In genomic region chr17:68061512-68062313, GRCh38 we compare ENCODE assay signal across 16 cellular contexts. TPM values are rescaled to one million over a fixed set of nuclear protein-coding genes. Genes with fewer than 3 reads are reported as not detected.
A peak's percentile ranks its signal among the peaks of the same experiment; 100 is the strongest.
DNase-seq lines count a peak whose midpoint lies in the region; ATAC-seq and TF ChIP-seq lines count a peak whose summit lies in the region.
"Had no signal": no experiment of that assay in that cellular context is flagged by ENCODE, and none has a peak within 500 bp of the region (broad histone marks: within the 10 kb centered on the region; RNA-seq: fewer than 3 reads in every experiment).

No MANE protein-coding gene starts in this region.

- H3K9me2 ChIP-seq in GM23248 (ENCODE audit: insufficient read depth): no peaks in the 10 kb centered on the region

- no peaks in the 10 kb centered on the region for H3K27me3 ChIP-seq in GM23248 (replicated peaks; ENCODE audit: insufficient read depth)
- H3K27me3 ChIP-seq in RWPE2 (ENCODE audit: insufficient read depth, poor library complexity, severe bottlenecking): no peaks in the 10 kb centered on the region
- no peaks in the 10 kb centered on the region for H3K27me3 ChIP-seq in heart right ventricle
- H3K27me3 ChIP-seq: body of pancreas, hepatocyte had no signal

- 26 to 28% methylated on average over 10 to 11 of the region's 11 CpGs for WGBS in GM23248 (ENCODE audit: low coverage in 1 of 2, low lambda C conversion rate in 2 of 2, missing lambda C conversion rate in 2 of 2), 2 experiments
- WGBS in heart right ventricle, 2 donors: 40 to 53% methylated on average over 11 of the region's 11 CpGs

- no peak overlapping the region for H3K9ac ChIP-seq in GM23248
- H3K9ac ChIP-seq: parathyroid adenoma had no signal

- H3K36me3 ChIP-seq in GM23248 (ENCODE audit: low read depth) (no peaks in the 10 kb centered on the region), RWPE2 (ENCODE audit: low read depth) (no peaks in the 10 kb centered on the region), heart right ventricle (no peaks in the 10 kb centered on the region)
- H3K36me3 ChIP-seq: lower lobe of right lung had no signal

- 0 out of 2 replicates have a peak, but pooled peaks cover 5% of the 10 kb centered on the region for H3F3A ChIP-seq in GM23248 (ENCODE audit: insufficient read depth)

- no peaks in the 10 kb centered on the region for H3K79me2 ChIP-seq in GM23248 (ENCODE audit: insufficient read depth)
- H3K79me2 ChIP-seq: hepatocyte, parathyroid adenoma had no signal

- H3K9me3 ChIP-seq in GM23248 (ENCODE audit: low read depth) (no peaks in the 10 kb centered on the region), RWPE2 (ENCODE audit: severe bottlenecking) (no peaks in the 10 kb centered on the region), heart right ventricle (no peaks in the 10 kb centered on the region)
- H3K9me3 ChIP-seq: body of pancreas, lower lobe of right lung had no signal

- no peak overlapping the region for H2AFZ ChIP-seq in GM23248
- H2AFZ ChIP-seq: hepatocyte, parathyroid adenoma had no signal

- no peaks in the 10 kb centered on the region for H4K20me1 ChIP-seq in GM23248 (ENCODE audit: insufficient read depth)

- H3K4me2 ChIP-seq in GM23248 (ENCODE audit: unreplicated experiment): peak overlapping the region; percentile 1
- H3K4me2 ChIP-seq: hepatocyte had no signal

- H3K4me3 ChIP-seq in GM23248: no peak overlapping the region
- no peak overlapping the region for H3K4me3 ChIP-seq in RWPE2 (ENCODE audit: severe bottlenecking)
- H3K4me3 ChIP-seq in heart right ventricle: no peak overlapping the region
- H3K4me3 ChIP-seq: body of pancreas, hepatocyte, lower lobe of right lung had no signal

- in situ Hi-C loops in GM23248 (cut with MboI): no loop called here

- no peak for TF ChIP-seq CTCF in RWPE2 (IDR thresholded peaks at IDR 0.05; ENCODE audit: poor library complexity, severe bottlenecking)
- TF ChIP-seq CTCF in heart right ventricle (IDR thresholded peaks at IDR 0.05): no peak
- TF ChIP-seq CTCF in omental fat pad (IDR thresholded peaks at IDR 0.05): no peak

- ATAC-seq in RWPE2 (ENCODE audit: low read depth): no peak
- peak in 5 of 8 donors; percentile 24 to 77 (median 67) for ATAC-seq in heart right ventricle
- ATAC-seq in omental fat pad (ENCODE audit: low FRiP score): no peak
- ATAC-seq in GM21576 (IDR thresholded peaks at IDR 0.05; ENCODE audit: unreplicated experiment): no peak
- ATAC-seq: body of pancreas, lower lobe of right lung had no signal

- H3K4me1 ChIP-seq in GM23248 (ENCODE audit: insufficient read depth): peaks cover 9% of the 10 kb centered on the region; the same call in 1 of the 2 replicates
- H3K4me1 ChIP-seq in RWPE2 (ENCODE audit: insufficient read depth, poor library complexity, severe bottlenecking): no peaks in the 10 kb centered on the region
- peaks cover 0 to 9% (median 0%) of the 10 kb centered on the region in 9 donors for H3K4me1 ChIP-seq in heart right ventricle
- H3K4me1 ChIP-seq: body of pancreas, lower lobe of right lung, parathyroid adenoma had no signal

- H3K27ac ChIP-seq in GM23248: no peak overlapping the region
- H3K27ac ChIP-seq in RWPE2 (ENCODE audit: poor library complexity, severe bottlenecking): no peak overlapping the region
- H3K27ac ChIP-seq in heart right ventricle: peak overlapping the region in 1 of 10 donors; percentile 16
- H3K27ac ChIP-seq: body of pancreas, hepatocyte, lower lobe of right lung, parathyroid adenoma had no signal

- DNase-seq in AG08395 (ENCODE audit: low spot score): peak; percentile 32
- DNase-seq in GM23248: peak; percentile 58
- peak; percentile 27 for DNase-seq in RWPE2 (ENCODE audit: low spot score)
- DNase-seq in heart right ventricle: no peak
- no peak for DNase-seq in omental fat pad (ENCODE audit: low spot score)
- DNase-seq in C1 segment of cervical spinal cord (lab: John Stamatoyannopoulos, UW): no peak
- DNase-seq in epidermal melanocyte (ENCODE audit: insufficient read length, low spot score): no peak
- DNase-seq: body of pancreas; DMS79 treated with DMSO at 0.1 percent for 48 hours; effector memory CD4-positive, alpha-beta T cell; lower lobe of right lung; NCI-H2081; stimulated activated CD4-positive, alpha-beta T cell treated with anti-CD3 and anti-CD28 coated beads, Interleukin-1b, Interleukin-23, amount 100 ng/mL, for 48 hours had no signal

- intact Hi-C loops in heart right ventricle (cut with DNase I): no loop called here

RNA-seq across cellular contexts. Expression of gene KPNA2, which starts 26.2 kb away (rescaled TPM):
- total RNA-seq in GM23248 (2014; rRNA removed; shearing (Covaris generic)): 98.2 and 108 TPM in 2 replicates
- polyA plus RNA-seq in GM23248 (2016; fragmentation: Nextera tagmentation; extraction: Ambion mirVana) (153 and 159 TPM in 2 replicates), heart right ventricle (10 to 100 TPM in 1 of 2 donors, 1 to 10 TPM in 1; 6.1 to 25.2 TPM)
- total RNA-seq in heart right ventricle (10 to 100 TPM; 12.6 to 33.3 (median 18.8) TPM), omental fat pad (10 to 100 TPM; 13.2 to 64.1 (median 23.4) TPM)

Comparison
In these comparisons a context has a peak if more than half of its experiments do, and no peak if none do; other contexts are left out.
1. DNase-seq: peak in AG08395 (single experiment), GM23248 (single experiment) and RWPE2 (single experiment); none in heart right ventricle (0 of 2), omental fat pad (single experiment), C1 segment of cervical spinal cord (0 of 14) and epidermal melanocyte (single experiment).
2. ATAC-seq: peak in heart right ventricle (5 of 8); none in RWPE2 (single experiment), omental fat pad (single experiment) and GM21576 (single experiment).